In genomic region chr10:15311249-15311884, GRCh38 we compare ENCODE assay signal across 24 cellular contexts. TPM values are rescaled to one million over a fixed set of nuclear protein-coding genes. Genes with fewer than 3 reads are reported as not detected.
"Had no signal": no experiment of that assay in that cellular context is flagged by ENCODE, and none has a peak within 500 bp of the region (broad histone marks: within the 10 kb centered on the region; RNA-seq: fewer than 3 reads in every experiment).

No MANE protein-coding gene starts in this region.

- H3K9me3 ChIP-seq: MG63 had no signal

- H3K27ac ChIP-seq: brain microvascular endothelial cell, PC-9 had no signal

- H3K27me3 ChIP-seq: brain microvascular endothelial cell, MG63 had no signal

- H3K4me3 ChIP-seq: MG63, PC-9 had no signal

- H3K36me3 Mint-ChIP-seq: activated CD8-positive, alpha-beta memory T cell treated with anti-CD3 and anti-CD28 coated beads, Interleukin-2, amount 10 ng/mL, durations not matched to agents 7 days and 5 days; activated naive CD4-positive, alpha-beta T cell treated with anti-CD3 and anti-CD28 coated beads, Interleukin-2, amount 50 U/mL, for 72 hours had no signal

- DNase-seq: activated B cell treated with CpG ODN at 0.5 μM for 24 hours; activated CD4-positive, alpha-beta T cell treated with anti-CD3 and anti-CD28 coated beads for 1 hour; activated CD4-positive, alpha-beta T cell treated with anti-CD3 and anti-CD28 coated beads, Interleukin-2, amount 10 ng/mL, durations not matched to agents 24 days and 14 days; activated CD4-positive, alpha-beta T cell treated with anti-CD3 and anti-CD28 coated beads, Interleukin-2, amount 50 U/mL, for 48 hours; activated CD8-positive, alpha-beta memory T cell treated with anti-CD3 and anti-CD28 coated beads, Interleukin-2, amount 10 ng/mL, durations not matched to agents 7 days and 5 days; activated effector memory CD4-positive, alpha-beta T cell treated with anti-CD3 and anti-CD28 coated beads, Interleukin-2, amount 50 U/mL, for 16 hours; activated naive CD4-positive, alpha-beta T cell treated with Interleukin-2 at 50 U/mL for 16 hours; activated naive CD8-positive, alpha-beta T cell treated with anti-CD3 and anti-CD28 coated beads, Interleukin-2, amount 50 U/mL, for 24 hours; activated T-cell treated with anti-CD3 and anti-CD28 coated beads, Interleukin-2, amount 50 U/mL, for 4 hours; amniotic stem cell; brain microvascular endothelial cell; MG63; MV-4-11; NCI-H1105; NCI-H1436; NCI-H1694 treated with DMSO at 0.1 percent for 48 hours; NCI-H2029 treated with DMSO at 0.1 percent for 48 hours; NCI-H510A treated with DMSO at 0.1 percent for 48 hours; PC-9; SIG-M5; T-helper 17 cell; T-helper 9 cell had no signal

- H3K27me3 Mint-ChIP-seq: activated CD4-positive, alpha-beta T cell treated with anti-CD3 and anti-CD28 coated beads, Interleukin-2, amount 10 ng/mL, durations not matched to agents 24 days and 14 days; activated naive CD8-positive, alpha-beta T cell treated with anti-CD3 and anti-CD28 coated beads, Interleukin-2, amount 50 U/mL, for 24 hours; T-helper 17 cell had no signal

- H3K4me1 Mint-ChIP-seq: activated B cell treated with CpG ODN at 0.5 μM for 24 hours; activated CD8-positive, alpha-beta memory T cell treated with anti-CD3 and anti-CD28 coated beads, Interleukin-2, amount 10 ng/mL, durations not matched to agents 7 days and 5 days; activated naive CD8-positive, alpha-beta T cell treated with anti-CD3 and anti-CD28 coated beads, Interleukin-2, amount 50 U/mL, for 24 hours had no signal

- FAIRE-seq: astrocyte had no signal

- H3K4me3 Mint-ChIP-seq: activated B cell treated with CpG ODN at 0.5 μM for 24 hours; activated CD4-positive, alpha-beta T cell treated with anti-CD3 and anti-CD28 coated beads, Interleukin-2, amount 10 ng/mL, durations not matched to agents 24 days and 14 days; activated CD8-positive, alpha-beta memory T cell treated with anti-CD3 and anti-CD28 coated beads, Interleukin-2, amount 10 ng/mL, durations not matched to agents 7 days and 5 days; activated naive CD8-positive, alpha-beta T cell treated with anti-CD3 and anti-CD28 coated beads, Interleukin-2, amount 50 U/mL, for 24 hours; activated T-cell treated with anti-CD3 and anti-CD28 coated beads, Interleukin-2, amount 50 U/mL, for 4 hours; T-helper 17 cell had no signal

- H3K27ac Mint-ChIP-seq: activated B cell treated with CpG ODN at 0.5 μM for 24 hours; activated CD4-positive, alpha-beta T cell treated with anti-CD3 and anti-CD28 coated beads, Interleukin-2, amount 10 ng/mL, durations not matched to agents 24 days and 14 days; activated CD8-positive, alpha-beta memory T cell treated with anti-CD3 and anti-CD28 coated beads, Interleukin-2, amount 10 ng/mL, durations not matched to agents 7 days and 5 days; activated naive CD4-positive, alpha-beta T cell treated with anti-CD3 and anti-CD28 coated beads, Interleukin-2, amount 50 U/mL, for 72 hours; activated naive CD8-positive, alpha-beta T cell treated with anti-CD3 and anti-CD28 coated beads, Interleukin-2, amount 50 U/mL, for 24 hours; T-helper 17 cell had no signal

- H3K36me3 ChIP-seq: brain microvascular endothelial cell had no signal

- H3K4me2 ChIP-seq: PC-9 had no signal

- ATAC-seq: activated CD8-positive, alpha-beta memory T cell treated with anti-CD3 and anti-CD28 coated beads, Interleukin-2, amount 10 ng/mL, durations not matched to agents 7 days and 5 days; activated naive CD4-positive, alpha-beta T cell treated with anti-CD3 and anti-CD28 coated beads, Interleukin-2, amount 50 U/mL, for 72 hours; activated naive CD8-positive, alpha-beta T cell treated with anti-CD3 and anti-CD28 coated beads, Interleukin-2, amount 50 U/mL, for 24 hours; activated T-cell treated with anti-CD3 and anti-CD28 coated beads, Interleukin-2, amount 50 U/mL, for 4 hours; T-helper 17 cell had no signal

- H2AFZ ChIP-seq: PC-9 had no signal

- H3K9me3 Mint-ChIP-seq: activated B cell treated with CpG ODN at 0.5 μM for 24 hours; activated CD4-positive, alpha-beta T cell treated with anti-CD3 and anti-CD28 coated beads, Interleukin-2, amount 10 ng/mL, durations not matched to agents 24 days and 14 days; activated naive CD4-positive, alpha-beta T cell treated with anti-CD3 and anti-CD28 coated beads, Interleukin-2, amount 50 U/mL, for 72 hours; activated naive CD8-positive, alpha-beta T cell treated with anti-CD3 and anti-CD28 coated beads, Interleukin-2, amount 50 U/mL, for 24 hours; activated T-cell treated with anti-CD3 and anti-CD28 coated beads, Interleukin-2, amount 50 U/mL, for 4 hours had no signal

RNA-seq across cellular contexts. Expression of gene FAM171A1, which starts 59.7 kb away (rescaled TPM):
- total RNA-seq: activated B cell treated with CpG ODN at 0.5 μM for 24 hours had no signal
